27 cellular contexts compared by ENCODE assay signal in the genomic region with DNA sequence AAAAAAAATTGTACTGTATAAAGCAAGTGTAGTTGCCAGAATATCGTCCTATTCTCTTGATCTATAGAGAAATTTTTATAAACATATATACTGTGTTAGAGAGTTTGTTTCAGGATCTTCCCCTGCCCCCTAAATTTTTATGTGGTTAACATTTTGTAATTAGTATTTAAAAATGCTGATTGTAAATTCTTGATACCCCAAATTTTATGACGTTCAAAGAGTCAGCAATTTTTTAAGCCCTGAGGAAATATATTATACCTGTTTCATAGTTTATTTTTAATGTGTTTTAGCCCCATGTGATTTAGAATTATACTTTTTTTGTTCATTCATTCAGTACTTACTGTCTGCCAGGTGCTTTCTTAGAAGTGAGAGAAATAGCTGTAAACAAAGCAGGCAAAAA. TPM values are rescaled to one million over a fixed set of nuclear protein-coding genes. Genes with fewer than 3 reads are reported as not detected.
DNase-seq lines count a peak whose midpoint lies in the region; ATAC-seq and TF ChIP-seq lines count a peak whose summit lies in the region.
"Had no signal": no experiment of that assay in that cellular context is flagged by ENCODE, and none has a peak within 500 bp of the region (broad histone marks: within the 10 kb centered on the region; RNA-seq: fewer than 3 reads in every experiment).

No MANE protein-coding gene starts in this region.

- H3K27ac ChIP-seq in ACC112 (ENCODE audit: low read depth, low read length) (peak overlapping the region; percentile 90), IMR-90 (ENCODE audit: insufficient read depth, low read length) (peak overlapping the region; percentile 87; the same call in 1 of the 2 replicates), epithelial cell of prostate (peak overlapping the region; percentile 97), gastrocnemius medialis (peak overlapping the region in 3 of 4 donors; percentile 69 to 79 (median 71))
- H3K27ac ChIP-seq: BLaER1 treated with 17β-estradiol and CSF1 and Interleukin-3, amounts not matched to agents 10 nM and 100 nM; left lung had no signal

- no peak overlapping the region for H3K4me2 ChIP-seq in IMR-90 (ENCODE audit: low read depth, low read length)
- H3K4me2 ChIP-seq: BLaER1 treated with 17β-estradiol and CSF1 and Interleukin-3, amounts not matched to agents 10 nM and 100 nM had no signal

- H4K5ac ChIP-seq in IMR-90 (ENCODE audit: low read depth, low read length): no peak overlapping the region

- no peaks in the 10 kb centered on the region for H3K27me3 Mint-ChIP-seq in activated T-cell treated with anti-CD3 and anti-CD28 coated beads, Interleukin-2, amount 50 U/mL, for 24 hours
- H3K27me3 Mint-ChIP-seq: activated CD4-positive, alpha-beta T cell treated with anti-CD3 and anti-CD28 coated beads for 36 hours; activated naive CD8-positive, alpha-beta T cell treated with anti-CD3 and anti-CD28 coated beads, Interleukin-2, amount 10 ng/mL, durations not matched to agents 7 days and 5 days; natural killer cell treated with Interleukin-12 subunit alpha and Interleukin-12 subunit beta and Interleukin-15 and Interleukin-18, amount 100 ng/mL, for 72 hours had no signal

- no peak for ATAC-seq in IMR-90 (ENCODE audit: low read depth)
- ATAC-seq in gastrocnemius medialis: no peak
- ATAC-seq in esophagus mucosa: no peak
- no peak for ATAC-seq in GM19328 (IDR thresholded peaks at IDR 0.05; ENCODE audit: unreplicated experiment)
- ATAC-seq: activated CD4-positive, alpha-beta T cell treated with anti-CD3 and anti-CD28 coated beads for 36 hours; HCT116; left lung; natural killer cell treated with Interleukin-12 subunit alpha and Interleukin-12 subunit beta and Interleukin-15 and Interleukin-18, amount 100 ng/mL, for 72 hours had no signal

- peak overlapping the region; percentile 99; the same call in 2 of the 3 replicates for H2BK15ac ChIP-seq in IMR-90 (ENCODE audit: low read depth, low read length)

- H3K27me3 ChIP-seq in ACC112 (ENCODE audit: insufficient read depth, low read length) (no peaks in the 10 kb centered on the region), IMR-90 (ENCODE audit: control insufficient read depth, insufficient read depth, low read length) (no peaks in the 10 kb centered on the region), gastrocnemius medialis (no peaks in the 10 kb centered on the region)
- H3K27me3 ChIP-seq: BLaER1 treated with 17β-estradiol and CSF1 and Interleukin-3, amounts not matched to agents 10 nM and 100 nM; dorsolateral prefrontal cortex; left lung had no signal

- peaks cover 27% of the 10 kb centered on the region for H3K4me1 Mint-ChIP-seq in activated T-cell treated with anti-CD3 and anti-CD28 coated beads, Interleukin-2, amount 50 U/mL, for 24 hours (ENCODE audit: low read depth)

- in situ Hi-C loops in IMR-90 (cut with MboI; ENCODE audit: low sequenced_read_pairs): no loop called here
- in situ Hi-C loops in gastrocnemius medialis (cut with MboI; ENCODE audit: low sequenced_read_pairs in 4 of 4): no loop called here

- H3K4ac ChIP-seq in IMR-90 (ENCODE audit: low read depth, low read length): peak overlapping the region; percentile 85

- peak overlapping the region; percentile 47; the same call in 1 of the 2 replicates for H3K56ac ChIP-seq in IMR-90 (ENCODE audit: extremely low read depth, insufficient read depth, low read length)

- H3K9ac ChIP-seq in IMR-90 (ENCODE audit: low read depth, low read length): no peak overlapping the region
- H3K9ac ChIP-seq: BLaER1 treated with 17β-estradiol and CSF1 and Interleukin-3, amounts not matched to agents 10 nM and 100 nM had no signal

- DNase-seq in IMR-90: no peak
- DNase-seq in epithelial cell of prostate (ENCODE audit: low read depth, low spot score): no peak
- no peak for DNase-seq in gastrocnemius medialis
- no peak for DNase-seq in activated T-cell treated with anti-CD3 and anti-CD28 coated beads, Interleukin-2, amount 50 U/mL, for 24 hours
- no peak for DNase-seq in dedifferentiated amniotic fluid mesenchymal stem cell (ENCODE audit: extremely low spot score)
- DNase-seq: activated CD4-positive, alpha-beta T cell treated with anti-CD3 and anti-CD28 coated beads for 36 hours; activated effector memory CD4-positive, alpha-beta T cell treated with Interleukin-2 at 50 U/mL for 16 hours; activated naive CD8-positive, alpha-beta T cell treated with anti-CD3 and anti-CD28 coated beads, Interleukin-2, amount 10 ng/mL, durations not matched to agents 7 days and 5 days; activated T-cell treated with anti-CD3 and anti-CD28 coated beads for 4 hours; Caco-2; dorsolateral prefrontal cortex; left lung; NCI-H748 treated with DMSO at 0.1 percent for 48 hours; retina; stimulated activated CD4-positive, alpha-beta T cell treated with anti-CD3 and anti-CD28 coated beads, Interleukin-15, amount 100 ng/mL, for 24 hours; stimulated activated naive CD4-positive, alpha-beta T cell treated with Interleukin-2 at 50 U/mL for 16 hours; T-helper 2 cell had no signal

- no TSS peak for BruUV-seq in IMR-90 (replicated peaks; lab: Mats Ljungman, UMichigan)

- H3K18ac ChIP-seq in IMR-90 (ENCODE audit: low read depth, low read length): peak overlapping the region; percentile 73; the same call in 1 of the 2 replicates

- H2AK9ac ChIP-seq in IMR-90 (replicated peaks; ENCODE audit: low read depth, low read length, poor library complexity): peak overlapping the region; percentile 62

- peak overlapping the region; percentile 100 for H2BK5ac ChIP-seq in IMR-90 (ENCODE audit: low read depth, low read length, poor library complexity, severe bottlenecking)

- H3K79me1 ChIP-seq in IMR-90 (ENCODE audit: low read depth in 1 of 2, low read length in 2 of 2): peaks cover 26 to 48% of the 10 kb centered on the region in 2 experiments

- H3K14ac ChIP-seq in IMR-90 (replicated peaks; ENCODE audit: low read depth, low read length): peak overlapping the region; percentile 78

- intact Hi-C loops in IMR-90 (cut with micrococcal nuclease) (loop anchor here (5.0 kb wide), 2 partner anchors 34 to 74 kb away; no protein-coding TSS in a partner anchor), gastrocnemius medialis (cut with DNase I; ENCODE audit: low total_unique reads) (loop anchor here (5.0 kb wide), 1 partner anchor 99 kb away; no protein-coding TSS in a partner anchor)

- H2BK20ac ChIP-seq in IMR-90 (ENCODE audit: low read depth, low read length): peak overlapping the region; percentile 77

- H4K8ac ChIP-seq in IMR-90 (ENCODE audit: low read depth in 2 of 2, low read length in 2 of 2): peak overlapping the region; percentile 68 to 81

- H3K9me3 ChIP-seq in IMR-90 (ENCODE audit: control insufficient read depth, insufficient read depth, low read length): no peaks in the 10 kb centered on the region
- no peaks in the 10 kb centered on the region for H3K9me3 ChIP-seq in gastrocnemius medialis
- H3K9me3 ChIP-seq: BLaER1 treated with 17β-estradiol and CSF1 and Interleukin-3, amounts not matched to agents 10 nM and 100 nM; Caco-2; left lung had no signal

- H3K79me2 ChIP-seq in ACC112 (ENCODE audit: control insufficient read depth, insufficient read depth, low read length, unreplicated experiment): peaks cover 3% of the 10 kb centered on the region

- TF ChIP-seq CTCF in IMR-90 (conservative IDR thresholded peaks at IDR 0.05; ENCODE audit: low read depth, low read length): no peak
- no peak for TF ChIP-seq CTCF in gastrocnemius medialis (IDR thresholded peaks at IDR 0.05 in 4 of 5, conservative IDR thresholded peaks at IDR 0.05 in 1 of 5)

- peaks cover 44% of the 10 kb centered on the region for H3K36me3 Mint-ChIP-seq in activated T-cell treated with anti-CD3 and anti-CD28 coated beads, Interleukin-2, amount 50 U/mL, for 24 hours (ENCODE audit: low read depth)

- no peak overlapping the region for H3K4me3 Mint-ChIP-seq in activated T-cell treated with anti-CD3 and anti-CD28 coated beads, Interleukin-2, amount 50 U/mL, for 24 hours
- H3K4me3 Mint-ChIP-seq: activated CD4-positive, alpha-beta T cell treated with anti-CD3 and anti-CD28 coated beads for 36 hours; activated naive CD8-positive, alpha-beta T cell treated with anti-CD3 and anti-CD28 coated beads, Interleukin-2, amount 10 ng/mL, durations not matched to agents 7 days and 5 days; natural killer cell treated with Interleukin-12 subunit alpha and Interleukin-12 subunit beta and Interleukin-15 and Interleukin-18, amount 100 ng/mL, for 72 hours had no signal

- H2AFZ ChIP-seq in ACC112 (ENCODE audit: low read length, unreplicated experiment): no peak overlapping the region
- H2AFZ ChIP-seq in IMR-90 (replicated peaks; ENCODE audit: low read length, poor library complexity): no peak overlapping the region

- H4K91ac ChIP-seq in IMR-90 (ENCODE audit: insufficient read depth, low read depth, low read length): peak overlapping the region; percentile 84

- H3K36me3 ChIP-seq in ACC112 (ENCODE audit: insufficient read depth, low read length) (peaks cover 12% of the 10 kb centered on the region), IMR-90 (ENCODE audit: control insufficient read depth, insufficient read depth, low read length) (peaks cover 5% of the 10 kb centered on the region), gastrocnemius medialis (no peaks in the 10 kb centered on the region)
- H3K36me3 ChIP-seq: left lung had no signal

- no peak for TF ChIP-seq POLR2A in IMR-90 (IDR thresholded peaks at IDR 0.05; ENCODE audit: low read depth, low read length)
- no peak for TF ChIP-seq POLR2A in gastrocnemius medialis (IDR thresholded peaks at IDR 0.05)

- H3K9me1 ChIP-seq in IMR-90 (ENCODE audit: insufficient read depth, low read length): peaks cover 3% of the 10 kb centered on the region

- no CpG with 5 or more reads among the region's 2 CpGs for WGBS in IMR-90 (ENCODE audit: extremely low coverage in 2 of 2, insufficient read length in 1 of 2), 2 experiments

- H2AK5ac ChIP-seq in IMR-90 (ENCODE audit: low read depth, low read length): peak overlapping the region; percentile 99

- TF ChIP-seq RAD21 in IMR-90 (IDR thresholded peaks at IDR 0.05; ENCODE audit: low read length): no peak

- H4K20me1 ChIP-seq in IMR-90 (ENCODE audit: insufficient read depth, low read length): no peaks in the 10 kb centered on the region

- dilution Hi-C loops in IMR-90 (cut with HindIII; ENCODE audit: low sequenced_read_pairs, unreplicated experiment): no loop called here

- H3K27ac Mint-ChIP-seq in activated T-cell treated with anti-CD3 and anti-CD28 coated beads, Interleukin-2, amount 50 U/mL, for 24 hours: no peak overlapping the region
- H3K27ac Mint-ChIP-seq: activated CD4-positive, alpha-beta T cell treated with anti-CD3 and anti-CD28 coated beads for 36 hours; activated naive CD8-positive, alpha-beta T cell treated with anti-CD3 and anti-CD28 coated beads, Interleukin-2, amount 10 ng/mL, durations not matched to agents 7 days and 5 days; natural killer cell treated with Interleukin-12 subunit alpha and Interleukin-12 subunit beta and Interleukin-15 and Interleukin-18, amount 100 ng/mL, for 72 hours had no signal

- H3K4me3 ChIP-seq in ACC112 (ENCODE audit: low read depth, low read length) (no peak overlapping the region), IMR-90 (ENCODE audit: insufficient read depth, low read depth, low read length) (no peak overlapping the region), gastrocnemius medialis (no peak overlapping the region)
- H3K4me3 ChIP-seq: BLaER1 treated with 17β-estradiol and CSF1 and Interleukin-3, amounts not matched to agents 10 nM and 100 nM; left lung had no signal

- CTCF ChIA-PET in IMR-90 (lab: Yijun Ruan, JAX): interaction anchor here (0.5 to 1.2 kb wide), 2 partner anchors 98 to 161 kb away, joined by 3 to 5 read pairs; no protein-coding TSS in a partner anchor

- H3K4me1 ChIP-seq in ACC112 (ENCODE audit: control insufficient read depth, insufficient read depth, low read length, unreplicated experiment) (peaks cover 41% of the 10 kb centered on the region), IMR-90 (ENCODE audit: control insufficient read depth, insufficient read depth, low read length) (peaks cover 17% of the 10 kb centered on the region), gastrocnemius medialis (peaks cover 14 to 21% of the 10 kb centered on the region in 2 donors)
- H3K4me1 ChIP-seq: Caco-2 had no signal

- POLR2A ChIA-PET in IMR-90 (lab: Charles Lee; ENCODE audit: unreplicated experiment): no interaction called here

- peak overlapping the region; percentile 69; the same call in 1 of the 2 replicates for H3K23ac ChIP-seq in IMR-90 (ENCODE audit: low read depth, low read length)

- peak overlapping the region; percentile 89 for H2BK120ac ChIP-seq in IMR-90 (ENCODE audit: low read depth, low read length)

- H3K9me3 Mint-ChIP-seq in activated T-cell treated with anti-CD3 and anti-CD28 coated beads, Interleukin-2, amount 50 U/mL, for 24 hours: no peaks in the 10 kb centered on the region
- H3K9me3 Mint-ChIP-seq: activated naive CD8-positive, alpha-beta T cell treated with anti-CD3 and anti-CD28 coated beads, Interleukin-2, amount 10 ng/mL, durations not matched to agents 7 days and 5 days; natural killer cell treated with Interleukin-12 subunit alpha and Interleukin-12 subunit beta and Interleukin-15 and Interleukin-18, amount 100 ng/mL, for 72 hours had no signal

RNA-seq across cellular contexts. Expression of a gene that starts 7.3 kb away (rescaled TPM):
- 0.56 and 0.72 TPM in 2 replicates for total RNA-seq in IMR-90 (2012; rRNA removed)
- 0.40 and 0.53 TPM in 2 replicates for polyA plus RNA-seq in IMR-90 (2012; rRNA removed)
- polyA plus RNA-seq in IMR-90 (2012; cell fraction: cytosol; rRNA removed): 0.05 and 0.08 TPM in 2 replicates
- 0.03 and 0.25 TPM in 2 replicates for polyA plus RNA-seq in IMR-90 (2012; cell fraction: nucleus; rRNA removed; ENCODE audit: low replicate concordance)
- total RNA-seq in gastrocnemius medialis: not detected
- total RNA-seq in esophagus mucosa: not detected
- total RNA-seq: activated CD4-positive, alpha-beta T cell treated with anti-CD3 and anti-CD28 coated beads for 36 hours; activated naive CD8-positive, alpha-beta T cell treated with anti-CD3 and anti-CD28 coated beads, Interleukin-2, amount 10 ng/mL, durations not matched to agents 7 days and 5 days; Caco-2; glomerular endothelial cell; left lung; mononuclear cell; natural killer cell treated with Interleukin-12 subunit alpha and Interleukin-12 subunit beta and Interleukin-15 and Interleukin-18, amount 100 ng/mL, for 72 hours; omental fat pad had no signal
- polyA plus RNA-seq: thymus had no signal
